31 cellular contexts compared by ENCODE assay signal in genomic region chr15:80951941-80952340, GRCh38.
"Had no signal": no experiment of that assay in that cellular context is flagged by ENCODE, and none has a peak within 500 bp of the region (broad histone marks: within the 10 kb centered on the region; RNA-seq: fewer than 3 reads in every experiment).

No MANE protein-coding gene starts in this region.

- H3K27ac ChIP-seq: foreskin keratinocyte, heart left ventricle, left lung, lower lobe of right lung, sigmoid colon, thoracic aorta, upper lobe of left lung, vagina, WERI-Rb-1 had no signal

- H3K4me3 ChIP-seq: heart left ventricle, left lung, lower lobe of right lung, mucosa of descending colon, sigmoid colon, thoracic aorta, upper lobe of left lung, vagina had no signal

- H3K9me3 Mint-ChIP-seq: activated CD4-positive, alpha-beta memory T cell treated with anti-CD3 and anti-CD28 coated beads for 36 hours; activated naive CD8-positive, alpha-beta T cell treated with anti-CD3 and anti-CD28 coated beads, Interleukin-2, amount 50 U/mL, for 24 hours; activated T-cell treated with anti-CD3 and anti-CD28 coated beads, Interleukin-2, amount 50 U/mL, for 72 hours; dendritic cell treated with granulocyte-macrophage colony-stimulating factor and Interleukin-4, amounts not matched to agents 40 ng/mL and 50 ng/mL, for 4 days; endodermal cell; natural killer cell treated with Interleukin-12 subunit alpha and Interleukin-12 subunit beta and Interleukin-15 and Interleukin-18, amount 100 ng/mL, for 72 hours; stimulated activated effector memory CD8-positive, alpha-beta T cell treated with anti-CD3 and anti-CD28 coated beads, Interleukin-12 subunit alpha, Interleukin-12 subunit beta, amount 100 ng/mL, for 72 hours; stimulated activated naive CD8-positive, alpha-beta T cell treated with anti-CD3 and anti-CD28 coated beads, Interleukin-15, Interleukin-2, amounts not matched to agents 100 ng/mL and 50 ng/mL, for 24 hours had no signal

- DNase-seq: activated CD4-positive, alpha-beta memory T cell treated with anti-CD3 and anti-CD28 coated beads for 36 hours; activated CD4-positive, alpha-beta T cell treated with anti-CD3 and anti-CD28 coated beads for 48 hours; activated naive CD4-positive, alpha-beta T cell treated with anti-CD3 and anti-CD28 coated beads, Interleukin-2, amount 50 U/mL, for 16 hours; activated naive CD8-positive, alpha-beta T cell treated with anti-CD3 and anti-CD28 coated beads, Interleukin-2, amount 50 U/mL, for 24 hours; activated T-cell treated with anti-CD3 and anti-CD28 coated beads for 4 hours; activated T-cell treated with anti-CD3 and anti-CD28 coated beads, Interleukin-2, amount 50 U/mL, for 72 hours; amygdala; central memory CD4-positive, alpha-beta T cell; endodermal cell; foreskin keratinocyte; heart left ventricle; kidney glomerular epithelial cell; left lung; lower lobe of right lung; mesenchymal stem cell; mucosa of descending colon; sigmoid colon; small intestine; stimulated activated CD4-positive, alpha-beta T cell treated with anti-CD3 and anti-CD28 coated beads, Interleukin-4, amount 100 ng/mL, for 24 hours; T-helper 17 cell; T1000; WERI-Rb-1 had no signal

- H3K4me1 ChIP-seq: lower lobe of right lung, sigmoid colon had no signal

- H3K4me3 Mint-ChIP-seq: activated CD4-positive, alpha-beta memory T cell treated with anti-CD3 and anti-CD28 coated beads for 36 hours; activated naive CD8-positive, alpha-beta T cell treated with anti-CD3 and anti-CD28 coated beads, Interleukin-2, amount 50 U/mL, for 24 hours; activated T-cell treated with anti-CD3 and anti-CD28 coated beads, Interleukin-2, amount 50 U/mL, for 72 hours; dendritic cell treated with granulocyte-macrophage colony-stimulating factor and Interleukin-4, amounts not matched to agents 40 ng/mL and 50 ng/mL, for 4 days; endodermal cell; natural killer cell treated with Interleukin-12 subunit alpha and Interleukin-12 subunit beta and Interleukin-15 and Interleukin-18, amount 100 ng/mL, for 72 hours; stimulated activated effector memory CD8-positive, alpha-beta T cell treated with anti-CD3 and anti-CD28 coated beads, Interleukin-12 subunit alpha, Interleukin-12 subunit beta, amount 100 ng/mL, for 72 hours; stimulated activated naive CD8-positive, alpha-beta T cell treated with anti-CD3 and anti-CD28 coated beads, Interleukin-15, Interleukin-2, amounts not matched to agents 100 ng/mL and 50 ng/mL, for 24 hours; T-helper 17 cell had no signal

- H3K27me3 Mint-ChIP-seq: activated CD4-positive, alpha-beta memory T cell treated with anti-CD3 and anti-CD28 coated beads for 36 hours; activated naive CD8-positive, alpha-beta T cell treated with anti-CD3 and anti-CD28 coated beads, Interleukin-2, amount 50 U/mL, for 24 hours; dendritic cell treated with granulocyte-macrophage colony-stimulating factor and Interleukin-4, amounts not matched to agents 40 ng/mL and 50 ng/mL, for 4 days; natural killer cell treated with Interleukin-12 subunit alpha and Interleukin-12 subunit beta and Interleukin-15 and Interleukin-18, amount 100 ng/mL, for 72 hours; stimulated activated naive CD8-positive, alpha-beta T cell treated with anti-CD3 and anti-CD28 coated beads, Interleukin-15, Interleukin-2, amounts not matched to agents 100 ng/mL and 50 ng/mL, for 24 hours; T-helper 17 cell had no signal

- H3K27ac Mint-ChIP-seq: activated CD4-positive, alpha-beta memory T cell treated with anti-CD3 and anti-CD28 coated beads for 36 hours; activated naive CD8-positive, alpha-beta T cell treated with anti-CD3 and anti-CD28 coated beads, Interleukin-2, amount 50 U/mL, for 24 hours; activated T-cell treated with anti-CD3 and anti-CD28 coated beads, Interleukin-2, amount 50 U/mL, for 72 hours; dendritic cell treated with granulocyte-macrophage colony-stimulating factor and Interleukin-4, amounts not matched to agents 40 ng/mL and 50 ng/mL, for 4 days; stimulated activated effector memory CD8-positive, alpha-beta T cell treated with anti-CD3 and anti-CD28 coated beads, Interleukin-12 subunit alpha, Interleukin-12 subunit beta, amount 100 ng/mL, for 72 hours; stimulated activated naive CD8-positive, alpha-beta T cell treated with anti-CD3 and anti-CD28 coated beads, Interleukin-15, Interleukin-2, amounts not matched to agents 100 ng/mL and 50 ng/mL, for 24 hours had no signal

- ATAC-seq: activated CD4-positive, CD25-positive, alpha-beta regulatory T cell treated with anti-CD3 and anti-CD28 coated beads, Interleukin-2, amount 50 U/mL, for 24 hours; activated naive CD8-positive, alpha-beta T cell treated with anti-CD3 and anti-CD28 coated beads, Interleukin-2, amount 50 U/mL, for 24 hours; activated T-cell treated with anti-CD3 and anti-CD28 coated beads, Interleukin-2, amount 50 U/mL, for 72 hours; esophagus mucosa; foreskin keratinocyte; heart left ventricle; left lung; lower lobe of right lung; mucosa of descending colon; natural killer cell treated with Interleukin-12 subunit alpha and Interleukin-12 subunit beta and Interleukin-15 and Interleukin-18, amount 100 ng/mL, for 72 hours; stimulated activated effector memory CD8-positive, alpha-beta T cell treated with anti-CD3 and anti-CD28 coated beads, Interleukin-12 subunit alpha, Interleukin-12 subunit beta, amount 100 ng/mL, for 72 hours; T-helper 17 cell had no signal

- H3K9me3 ChIP-seq: heart left ventricle, left lung, lower lobe of right lung, mucosa of descending colon, sigmoid colon, thoracic aorta, upper lobe of left lung, vagina had no signal
